21 cellular contexts compared by ENCODE assay signal in the genomic region with DNA sequence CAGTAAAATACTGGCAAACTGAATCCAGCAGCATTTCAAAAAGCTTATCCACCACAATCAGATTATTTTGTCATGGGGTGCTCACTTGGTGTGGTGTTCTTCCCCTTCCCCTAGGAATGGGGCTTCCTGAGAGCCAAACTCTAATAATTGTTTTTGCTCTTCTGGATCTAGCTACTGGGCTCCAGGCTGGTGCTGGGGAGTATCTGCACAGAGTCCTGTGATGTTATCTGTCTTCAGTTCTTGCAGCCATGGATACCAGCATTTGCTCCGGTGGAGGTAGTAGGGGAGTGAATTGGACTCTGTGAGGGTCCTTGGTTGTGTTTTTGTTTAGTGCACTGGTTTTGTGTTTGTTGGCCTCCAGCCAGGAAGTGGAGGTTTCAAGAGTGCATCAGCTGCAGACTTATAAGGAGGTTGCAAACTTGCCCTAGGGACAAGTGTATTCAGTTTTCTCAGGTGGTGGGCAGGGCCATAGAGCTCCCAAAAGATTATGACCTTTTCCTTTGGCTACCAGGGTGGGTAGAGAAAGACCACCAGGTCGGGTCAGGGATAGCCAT.
"Had no signal": no experiment of that assay in that cellular context is flagged by ENCODE, and none has a peak within 500 bp of the region (broad histone marks: within the 10 kb centered on the region; RNA-seq: fewer than 3 reads in every experiment).

No MANE protein-coding gene starts in this region.

- H3K27ac Mint-ChIP-seq: activated CD4-positive, alpha-beta memory T cell treated with anti-CD3 and anti-CD28 coated beads for 36 hours; activated naive CD4-positive, alpha-beta T cell treated with anti-CD3 and anti-CD28 coated beads, Interleukin-2, amount 10 ng/mL, durations not matched to agents 7 days and 5 days; immature natural killer cell; naive B cell; stimulated activated memory B cell treated with anti-CD40 and anti-IgM and Interleukin-4, amounts not matched to agents 10 μg/mL and 1 μg/mL and 100 μg/mL, for 72 hours had no signal

- DNase-seq: activated CD4-positive, alpha-beta memory T cell treated with anti-CD3 and anti-CD28 coated beads for 36 hours; activated CD4-positive, alpha-beta T cell treated with anti-CD3 and anti-CD28 coated beads for 48 hours; activated naive CD4-positive, alpha-beta T cell treated with anti-CD3 and anti-CD28 coated beads, Interleukin-2, amount 10 ng/mL, durations not matched to agents 7 days and 5 days; activated T-cell treated with anti-CD3 and anti-CD28 coated beads, Interleukin-2, amount 50 U/mL, for 48 hours; amygdala; dermis blood vessel endothelial cell; effector CD8-positive, alpha-beta T cell; glutamatergic neuron; immature natural killer cell; left lung; naive B cell; small intestine; stimulated activated CD4-positive, alpha-beta T cell treated with anti-CD3 and anti-CD28 coated beads, Interleukin-2, amount 100 ng/mL, for 24 hours; stomach had no signal

- H3K4me3 ChIP-seq: hepatocyte, left lung, lung, stomach, suprapubic skin, tibial nerve had no signal

- H3K9me3 ChIP-seq: stomach, suprapubic skin, tibial nerve had no signal

- H3K79me2 ChIP-seq: hepatocyte had no signal

- H3K36me3 ChIP-seq: left lung, stomach, suprapubic skin, tibial nerve had no signal

- H3K27me3 Mint-ChIP-seq: activated CD4-positive, alpha-beta memory T cell treated with anti-CD3 and anti-CD28 coated beads for 36 hours; activated naive CD4-positive, alpha-beta T cell treated with anti-CD3 and anti-CD28 coated beads, Interleukin-2, amount 10 ng/mL, durations not matched to agents 7 days and 5 days; naive B cell; stimulated activated memory B cell treated with anti-CD40 and anti-IgM and Interleukin-4, amounts not matched to agents 10 μg/mL and 1 μg/mL and 100 μg/mL, for 72 hours had no signal

- H3K27ac ChIP-seq: hepatocyte, left lung, stomach, suprapubic skin, tibial nerve had no signal

- H3K4me1 ChIP-seq: left lung, stomach, suprapubic skin, tibial nerve had no signal

- H3K9me3 Mint-ChIP-seq: activated naive CD4-positive, alpha-beta T cell treated with anti-CD3 and anti-CD28 coated beads, Interleukin-2, amount 10 ng/mL, durations not matched to agents 7 days and 5 days had no signal

- H2AFZ ChIP-seq: hepatocyte had no signal

- H3K4me2 ChIP-seq: hepatocyte had no signal

- H3K36me3 Mint-ChIP-seq: activated CD4-positive, alpha-beta memory T cell treated with anti-CD3 and anti-CD28 coated beads for 36 hours; activated naive CD4-positive, alpha-beta T cell treated with anti-CD3 and anti-CD28 coated beads, Interleukin-2, amount 10 ng/mL, durations not matched to agents 7 days and 5 days; immature natural killer cell; naive B cell; stimulated activated memory B cell treated with anti-CD40 and anti-IgM and Interleukin-4, amounts not matched to agents 10 μg/mL and 1 μg/mL and 100 μg/mL, for 72 hours had no signal

- H3K4me3 Mint-ChIP-seq: activated CD4-positive, alpha-beta memory T cell treated with anti-CD3 and anti-CD28 coated beads for 36 hours; activated naive CD4-positive, alpha-beta T cell treated with anti-CD3 and anti-CD28 coated beads, Interleukin-2, amount 10 ng/mL, durations not matched to agents 7 days and 5 days; immature natural killer cell; naive B cell; stimulated activated memory B cell treated with anti-CD40 and anti-IgM and Interleukin-4, amounts not matched to agents 10 μg/mL and 1 μg/mL and 100 μg/mL, for 72 hours had no signal

- ATAC-seq: esophagus mucosa; left lung; sciatic nerve; stimulated activated memory B cell treated with anti-CD40 and anti-IgM and Interleukin-4, amounts not matched to agents 10 μg/mL and 1 μg/mL and 100 μg/mL, for 72 hours had no signal

- H3K4me1 Mint-ChIP-seq: activated naive CD4-positive, alpha-beta T cell treated with anti-CD3 and anti-CD28 coated beads, Interleukin-2, amount 10 ng/mL, durations not matched to agents 7 days and 5 days; immature natural killer cell; naive B cell; stimulated activated memory B cell treated with anti-CD40 and anti-IgM and Interleukin-4, amounts not matched to agents 10 μg/mL and 1 μg/mL and 100 μg/mL, for 72 hours had no signal

- H3K27me3 ChIP-seq: hepatocyte, left lung, stomach, suprapubic skin, tibial nerve had no signal
